6 cellular contexts compared by ENCODE assay signal in genomic region chr17:75130059-75130631, GRCh38. TPM values are rescaled to one million over a fixed set of nuclear protein-coding genes. Genes with fewer than 3 reads are reported as not detected.
DNase-seq lines count a peak whose midpoint lies in the region; ATAC-seq lines count a peak whose summit lies in the region.

No MANE protein-coding gene starts in this region.

- DNase-seq in activated T-helper 2 cell treated with anti-CD3 and anti-CD28 coated beads, Interferon-gamma antibody, Interleukin-2, Interleukin-4, amounts not matched to agents 10 μg/mL and 5 μg/mL and 100 μg/mL, durations not matched to agents 14 hours and 24 hours and 36 hours (ENCODE audit: low spot score): no peak
- DNase-seq in naive B cell (no peak), epidermal melanocyte (ENCODE audit: insufficient read length, low spot score) (no peak), NCI-H187 (lab: John Stamatoyannopoulos, UW) (no peak)

- no peaks in the 10 kb centered on the region for H3K9me3 Mint-ChIP-seq in activated T-helper 2 cell treated with anti-CD3 and anti-CD28 coated beads, Interferon-gamma antibody, Interleukin-2, Interleukin-4, amounts not matched to agents 10 μg/mL and 5 μg/mL and 100 μg/mL, durations not matched to agents 14 hours and 24 hours and 36 hours
- H3K9me3 Mint-ChIP-seq in naive B cell: no peaks in the 10 kb centered on the region

- peaks cover 19% of the 10 kb centered on the region for H3K4me1 Mint-ChIP-seq in activated T-helper 2 cell treated with anti-CD3 and anti-CD28 coated beads, Interferon-gamma antibody, Interleukin-2, Interleukin-4, amounts not matched to agents 10 μg/mL and 5 μg/mL and 100 μg/mL, durations not matched to agents 14 hours and 24 hours and 36 hours (ENCODE audit: low read depth)
- peaks cover 19 to 50% (median 46%) of the 10 kb centered on the region in 3 donors for H3K4me1 Mint-ChIP-seq in naive B cell

- peaks cover 23% of the 10 kb centered on the region for H3K36me3 Mint-ChIP-seq in activated T-helper 2 cell treated with anti-CD3 and anti-CD28 coated beads, Interferon-gamma antibody, Interleukin-2, Interleukin-4, amounts not matched to agents 10 μg/mL and 5 μg/mL and 100 μg/mL, durations not matched to agents 14 hours and 24 hours and 36 hours (ENCODE audit: low read depth)
- H3K36me3 Mint-ChIP-seq in naive B cell: peaks cover 0 to 6% of the 10 kb centered on the region in 2 donors

- H3K27me3 Mint-ChIP-seq in activated T-helper 2 cell treated with anti-CD3 and anti-CD28 coated beads, Interferon-gamma antibody, Interleukin-2, Interleukin-4, amounts not matched to agents 10 μg/mL and 5 μg/mL and 100 μg/mL, durations not matched to agents 14 hours and 24 hours and 36 hours (ENCODE audit: low read depth): no peaks in the 10 kb centered on the region
- no peaks in the 10 kb centered on the region for H3K27me3 Mint-ChIP-seq in naive B cell

- peak overlapping the region; percentile 95; the same call in 1 of the 2 replicates for H3K4me3 ChIP-seq in GM08714 (ENCODE audit: low read length)

- intact Hi-C loops in activated T-helper 2 cell treated with anti-CD3 and anti-CD28 coated beads, Interferon-gamma antibody, Interleukin-2, Interleukin-4, amounts not matched to agents 10 μg/mL and 5 μg/mL and 100 μg/mL, durations not matched to agents 14 hours and 24 hours and 36 hours (cut with micrococcal nuclease): loop anchor here (10.0 kb wide), 1 partner anchor 55 kb away; the partner anchor contains the start of gene SUMO2

- peak overlapping the region; percentile 88 for H3K4me3 Mint-ChIP-seq in activated T-helper 2 cell treated with anti-CD3 and anti-CD28 coated beads, Interferon-gamma antibody, Interleukin-2, Interleukin-4, amounts not matched to agents 10 μg/mL and 5 μg/mL and 100 μg/mL, durations not matched to agents 14 hours and 24 hours and 36 hours (ENCODE audit: low read depth)
- H3K4me3 Mint-ChIP-seq in naive B cell: peak overlapping the region; percentile 91 to 96 (median 94)

- no peak for ATAC-seq in naive B cell (ENCODE audit: low read depth in 2 of 2)
- ATAC-seq in GM18873 (IDR thresholded peaks at IDR 0.05; ENCODE audit: low FRiP score, unreplicated experiment): no peak

- peak overlapping the region; percentile 81 for H3K27ac Mint-ChIP-seq in activated T-helper 2 cell treated with anti-CD3 and anti-CD28 coated beads, Interferon-gamma antibody, Interleukin-2, Interleukin-4, amounts not matched to agents 10 μg/mL and 5 μg/mL and 100 μg/mL, durations not matched to agents 14 hours and 24 hours and 36 hours
- peak overlapping the region in 1 of 6 donors; percentile 90 for H3K27ac Mint-ChIP-seq in naive B cell

RNA-seq across cellular contexts. Expression of gene NT5C, which starts 1.4 kb away (rescaled TPM):
- total RNA-seq in activated T-helper 2 cell treated with anti-CD3 and anti-CD28 coated beads, Interferon-gamma antibody, Interleukin-2, Interleukin-4, amounts not matched to agents 10 μg/mL and 5 μg/mL and 100 μg/mL, durations not matched to agents 14 hours and 24 hours and 36 hours: 72.7 and 86.6 TPM in 2 replicates
- polyA plus RNA-seq in naive B cell (ENCODE audit: low read depth in 6 of 6): 100 to 1,000 TPM in 3 of 6 donors, 10 to 100 TPM in 3; 85.0 to 136 (median 111) TPM

RNA-seq across cellular contexts. Expression of gene ARMC7, which starts 20.4 kb away (rescaled TPM):
- total RNA-seq in activated T-helper 2 cell treated with anti-CD3 and anti-CD28 coated beads, Interferon-gamma antibody, Interleukin-2, Interleukin-4, amounts not matched to agents 10 μg/mL and 5 μg/mL and 100 μg/mL, durations not matched to agents 14 hours and 24 hours and 36 hours: 9.9 and 10.1 TPM in 2 replicates
- polyA plus RNA-seq in naive B cell (ENCODE audit: low read depth in 6 of 6): 1 to 10 TPM; 2.0 to 6.0 (median 4.5) TPM

RNA-seq across cellular contexts. Expression of gene JPT1, which starts 24.2 kb away (rescaled TPM):
- total RNA-seq in activated T-helper 2 cell treated with anti-CD3 and anti-CD28 coated beads, Interferon-gamma antibody, Interleukin-2, Interleukin-4, amounts not matched to agents 10 μg/mL and 5 μg/mL and 100 μg/mL, durations not matched to agents 14 hours and 24 hours and 36 hours: 282 and 290 TPM in 2 replicates
- polyA plus RNA-seq in naive B cell (ENCODE audit: low read depth in 6 of 6): 10 to 100 TPM; 56.8 to 80.5 (median 72.7) TPM

RNA-seq across cellular contexts. Expression of gene SLC16A5, which starts 42.4 kb away (rescaled TPM):
- 11.6 and 11.8 TPM in 2 replicates for total RNA-seq in activated T-helper 2 cell treated with anti-CD3 and anti-CD28 coated beads, Interferon-gamma antibody, Interleukin-2, Interleukin-4, amounts not matched to agents 10 μg/mL and 5 μg/mL and 100 μg/mL, durations not matched to agents 14 hours and 24 hours and 36 hours
- 1 to 10 TPM; 1.1 to 4.0 (median 2.1) TPM for polyA plus RNA-seq in naive B cell (ENCODE audit: low read depth in 6 of 6)

RNA-seq across cellular contexts. Expression of gene SUMO2, which starts 52.6 kb away (rescaled TPM):
- total RNA-seq in activated T-helper 2 cell treated with anti-CD3 and anti-CD28 coated beads, Interferon-gamma antibody, Interleukin-2, Interleukin-4, amounts not matched to agents 10 μg/mL and 5 μg/mL and 100 μg/mL, durations not matched to agents 14 hours and 24 hours and 36 hours: 653 and 679 TPM in 2 replicates
- polyA plus RNA-seq in naive B cell (ENCODE audit: low read depth in 6 of 6): 100 to 1,000 TPM; 260 to 424 (median 363) TPM
